17 cellular contexts compared by ENCODE assay signal in the genomic region with DNA sequence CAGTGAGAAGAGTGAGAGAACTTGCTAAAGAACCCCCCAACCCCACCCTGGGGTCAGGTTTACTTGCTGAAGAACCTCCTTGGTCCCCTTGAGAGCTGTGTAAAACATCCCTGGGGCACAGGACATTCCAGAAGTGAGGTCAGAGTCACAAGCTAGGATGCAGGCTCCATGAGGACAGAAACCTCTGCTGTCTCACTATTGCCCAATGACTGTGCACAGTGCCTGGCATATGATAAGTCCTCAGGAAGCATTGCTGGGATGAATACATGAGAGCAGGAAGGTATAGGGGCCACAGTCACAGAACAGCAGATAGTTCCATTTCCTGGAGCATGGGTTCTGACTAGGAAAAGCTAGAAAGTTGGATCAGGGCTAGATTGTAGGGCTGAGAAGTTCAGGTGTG. TPM values are rescaled to one million over a fixed set of nuclear protein-coding genes. Genes with fewer than 3 reads are reported as not detected.
DNase-seq lines count a peak whose midpoint lies in the region; ATAC-seq and TF ChIP-seq lines count a peak whose summit lies in the region.
"Had no signal": no experiment of that assay in that cellular context is flagged by ENCODE, and none has a peak within 500 bp of the region (broad histone marks: within the 10 kb centered on the region; RNA-seq: fewer than 3 reads in every experiment).

No MANE protein-coding gene starts in this region.

- H3K27me3 ChIP-seq in mesenchymal stem cell (ENCODE audit: control insufficient read depth in 1 of 2, insufficient read depth in 1 of 2, low read length in 2 of 2): no peaks in the 10 kb centered on the region
- H3K27me3 ChIP-seq: SJSA1, vagina had no signal

- H2BK120ac ChIP-seq in mesenchymal stem cell (ENCODE audit: low read depth, low read length): peak overlapping the region; percentile 71

- no peak overlapping the region for H3K4me3 ChIP-seq in choroid plexus epithelial cell (ENCODE audit: low read depth, low read length)
- no peak overlapping the region for H3K4me3 ChIP-seq in mesenchymal stem cell (ENCODE audit: insufficient read depth in 1 of 2, low read depth in 1 of 2, low read length in 2 of 2)
- H3K4me3 ChIP-seq: SJSA1, vagina had no signal

- H3K4me2 ChIP-seq in mesenchymal stem cell (ENCODE audit: low read length, poor library complexity, severe bottlenecking): no peak overlapping the region

- peaks cover 21 to 79% of the 10 kb centered on the region in 2 experiments for H3K36me3 ChIP-seq in mesenchymal stem cell (ENCODE audit: control insufficient read depth in 1 of 2, insufficient read depth in 2 of 2, low read depth in 1 of 2, low read length in 2 of 2)

- no peak overlapping the region for H3K23ac ChIP-seq in mesenchymal stem cell (ENCODE audit: low read length in 2 of 2)

- peak overlapping the region; percentile 83 for H3K27ac ChIP-seq in mesenchymal stem cell (ENCODE audit: low read length, poor library complexity, severe bottlenecking)
- H3K27ac ChIP-seq: SJSA1, vagina had no signal

- H3K4ac ChIP-seq in mesenchymal stem cell (ENCODE audit: low read depth in 1 of 2, low read length in 2 of 2): peak overlapping the region in 1 of 2 experiments; percentile 63

- H4K8ac ChIP-seq in mesenchymal stem cell (ENCODE audit: low read length): no peak overlapping the region

- in situ Hi-C loops in GM13976 (cut with MboI; ENCODE audit: low sequenced_read_pairs, unreplicated experiment): no loop called here

- no peaks in the 10 kb centered on the region for H3K9me3 ChIP-seq in mesenchymal stem cell (ENCODE audit: control insufficient read depth, low read length)
- H3K9me3 ChIP-seq: SJSA1, vagina had no signal

- peak; percentile 77 for DNase-seq in EH (ENCODE audit: low read depth)
- peak; percentile 73 for DNase-seq in M059J (ENCODE audit: low read depth)
- peak; percentile 50 for DNase-seq in choroid plexus epithelial cell (ENCODE audit: low read depth)
- peak; percentile 82 for DNase-seq in mesenchymal stem cell
- no peak for DNase-seq in NCI-H748 (lab: John Stamatoyannopoulos, UW; ENCODE audit: unreplicated experiment)
- no peak for DNase-seq in GM13976 (ENCODE audit: low spot score)
- DNase-seq: activated naive CD8-positive, alpha-beta T cell treated with anti-CD3 and anti-CD28 coated beads, Interleukin-2, amount 10 ng/mL, durations not matched to agents 7 days and 5 days; activated T-cell treated with anti-CD3 and anti-CD28 coated beads, Interleukin-2, amount 50 U/mL, for 1 hour; COR-L47; NCI-H1930; NCI-H524; right cardiac atrium; stimulated activated CD4-positive, alpha-beta T cell treated with anti-CD3 and anti-CD28 coated beads, Interleukin-1b, Interleukin-23, amount 100 ng/mL, for 48 hours had no signal

- H3K9ac ChIP-seq in mesenchymal stem cell (ENCODE audit: low read length): peak overlapping the region; percentile 37

- H4K91ac ChIP-seq in mesenchymal stem cell (ENCODE audit: low read length): no peak overlapping the region

- no peak overlapping the region for H3K14ac ChIP-seq in mesenchymal stem cell (ENCODE audit: low read length in 2 of 2)

- peak overlapping the region; percentile 74 for H2AK5ac ChIP-seq in mesenchymal stem cell (ENCODE audit: low read length, severe bottlenecking)

- no peak for TF ChIP-seq CTCF in choroid plexus epithelial cell (conservative IDR thresholded peaks at IDR 0.05; ENCODE audit: low read depth, low read length)
- TF ChIP-seq CTCF in GM13976 (IDR thresholded peaks at IDR 0.05; ENCODE audit: borderline replicate concordance, control extremely low read depth, extremely low read depth, insufficient read depth, missing control alignments): no peak

- peak overlapping the region; percentile 23 to 75 for H2BK12ac ChIP-seq in mesenchymal stem cell (ENCODE audit: low read length in 2 of 2)

- H3K4me1 ChIP-seq in mesenchymal stem cell (ENCODE audit: control insufficient read depth, insufficient read depth, low read depth, low read length): peaks cover 27% of the 10 kb centered on the region

- H2AFZ ChIP-seq in mesenchymal stem cell (ENCODE audit: low read depth, low read length): no peak overlapping the region

- H3K79me1 ChIP-seq in mesenchymal stem cell (replicated peaks; ENCODE audit: low read length, poor library complexity, severe bottlenecking): peaks cover 4% of the 10 kb centered on the region

- ATAC-seq in activated CD4-positive, CD25-positive, alpha-beta regulatory T cell treated with anti-CD3 and anti-CD28 coated beads, Interleukin-2, amount 50 U/mL, for 24 hours: no peak
- ATAC-seq in HG02610 (IDR thresholded peaks at IDR 0.05; ENCODE audit: unreplicated experiment): no peak
- ATAC-seq: right cardiac atrium had no signal

- H2BK5ac ChIP-seq in mesenchymal stem cell (ENCODE audit: low read depth, low read length, poor library complexity, severe bottlenecking): no peak overlapping the region

- peak overlapping the region; percentile 15 to 72 for H3K18ac ChIP-seq in mesenchymal stem cell (ENCODE audit: low read depth in 1 of 2, low read length in 2 of 2)

- H2BK15ac ChIP-seq in mesenchymal stem cell (ENCODE audit: low read depth, poor library complexity, severe bottlenecking): peak overlapping the region; percentile 86

RNA-seq across cellular contexts. Expression of a gene that starts 18.4 kb away (rescaled TPM):
- 171 and 207 TPM in 2 replicates for total RNA-seq in M059J (2014; rRNA removed; shearing (Covaris generic))
- 234 TPM for polyA plus RNA-seq in mesenchymal stem cell (2013, experiment 1 of 2)
- 238 TPM for polyA plus RNA-seq in mesenchymal stem cell (2013, experiment 2 of 2)

Comparison
In these comparisons a context has a peak if more than half of its experiments do, and no peak if none do; other contexts are left out.
1. DNase-seq: peak in EH (single experiment), M059J (single experiment), choroid plexus epithelial cell (single experiment) and mesenchymal stem cell (single experiment); none in NCI-H748 (single experiment) and GM13976 (single experiment).